In the genomic region with DNA sequence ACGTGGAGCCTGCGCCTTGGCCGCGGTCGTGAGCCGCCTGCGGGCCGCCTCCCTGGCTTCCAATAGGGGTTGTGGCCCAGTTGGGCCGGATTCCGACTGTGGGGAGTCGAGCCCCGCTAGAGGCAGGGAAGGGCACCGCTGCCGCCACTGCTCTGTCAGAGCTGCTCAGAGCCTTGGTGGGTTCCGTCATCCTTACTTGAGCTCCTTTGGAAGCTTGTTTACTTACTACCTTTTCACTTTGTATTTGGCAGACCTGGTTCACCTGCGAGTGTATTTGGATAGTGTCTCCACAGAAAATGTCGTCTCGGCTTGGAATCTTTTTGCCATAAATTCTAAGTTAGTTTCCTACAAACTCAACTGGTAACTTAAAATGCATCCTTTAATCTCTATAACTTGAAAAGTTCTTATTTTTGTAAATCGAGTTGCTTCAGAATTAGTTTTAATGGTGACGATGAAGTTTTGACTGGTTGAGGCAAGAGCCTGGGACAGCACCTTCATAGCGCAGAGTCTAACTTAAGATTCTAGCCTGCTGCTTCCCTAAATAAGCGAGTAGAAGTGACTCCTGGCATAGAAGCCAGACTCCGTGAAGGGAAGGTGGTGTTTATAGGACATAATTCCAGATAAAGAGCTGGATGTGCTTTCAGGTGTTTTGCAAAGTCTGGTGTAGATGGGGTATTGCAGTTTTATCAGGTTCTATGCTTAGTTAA, we compare ENCODE assay signal across 8 cellular contexts. TPM values are rescaled to one million over a fixed set of nuclear protein-coding genes. Genes with fewer than 3 reads are reported as not detected.
DNase-seq lines count a peak whose midpoint lies in the region; ATAC-seq and TF ChIP-seq lines count a peak whose summit lies in the region.

No MANE protein-coding gene starts in this region.

- no peaks in the 10 kb centered on the region for H4K20me1 ChIP-seq in mammary epithelial cell (ENCODE audit: insufficient read depth, low read length)

- H3K4me3 ChIP-seq in MG63 (peak overlapping the region; percentile 77), mammary epithelial cell (replicated peaks in 1 of 3; ENCODE audit: insufficient read depth in 1 of 3, low read depth in 2 of 3, low read length in 3 of 3) (peak overlapping the region; percentile 62 to 98 (median 86)), aorta (ENCODE audit: low read length in 2 of 2) (peak overlapping the region; percentile 69 to 84)

- peak overlapping the region; percentile 81 for H3K27ac ChIP-seq in mammary epithelial cell (ENCODE audit: insufficient read depth, low read depth, low read length)
- peak overlapping the region; percentile 88 for H3K27ac ChIP-seq in aorta (ENCODE audit: low read depth in 1 of 2, low read length in 2 of 2)

- H3K4me2 ChIP-seq in mammary epithelial cell (ENCODE audit: insufficient read depth, low read depth, low read length): peak overlapping the region; percentile 96

- H3K27me3 ChIP-seq in MG63: no peaks in the 10 kb centered on the region
- no peaks in the 10 kb centered on the region for H3K27me3 ChIP-seq in mammary epithelial cell (ENCODE audit: insufficient read depth, low read length)
- H3K27me3 ChIP-seq in aorta (ENCODE audit: control insufficient read depth in 1 of 2, insufficient read depth in 2 of 2, low read length in 1 of 2): no peaks in the 10 kb centered on the region

- DNase-seq in MG63 (no peak), mammary epithelial cell (peak; percentile 12), mesothelial cell of epicardium (ENCODE audit: low spot score in 2 of 2, unreplicated experiment in 2 of 2) (no peak), aorta (no peak), NCI-H510A (lab: John Stamatoyannopoulos, UW) (no peak)
- DNase-seq in NK-92 treated with Interleukin-12 subunit alpha and Interleukin-12 subunit beta, amount 100 ng/mL, for 24 hours (lab: John Stamatoyannopoulos, UW): no peak

- H3K9me3 ChIP-seq in MG63 (no peaks in the 10 kb centered on the region), mammary epithelial cell (replicated peaks; ENCODE audit: insufficient read depth, low read length) (no peaks in the 10 kb centered on the region), aorta (ENCODE audit: control insufficient read depth, low read length) (no peaks in the 10 kb centered on the region)

- peak overlapping the region; percentile 83 for H3K4me3 Mint-ChIP-seq in mesothelial cell of epicardium

- dilution Hi-C loops in mammary epithelial cell (cut with HindIII; ENCODE audit: low sequenced_read_pairs): loop anchor here (5.0 kb wide), 3 partner anchors 41 to 86 kb away; partner anchors contain the start of gene NICN1

- intact Hi-C loops in mammary epithelial cell (cut with micrococcal nuclease): loop anchor here (1.0 to 5.0 kb wide), 3 partner anchors 30 to 203 kb away; partner anchors contain the start of gene APEH
- intact Hi-C loops in aorta (cut with DNase I): loop anchor here in 1 of 2 donors (2.0 kb wide), 1 partner anchor 58 kb away; the partner anchor contains the start of gene TCTA

- in situ Hi-C loops in mammary epithelial cell (cut with MboI; ENCODE audit: low sequenced_read_pairs in 2 of 2): no loop called here

- CTCF ChIA-PET in mammary epithelial cell (lab: Charles Lee; ENCODE audit: low non-redundant PET): no interaction called here

- peak overlapping the region; percentile 93 for H2AFZ ChIP-seq in mammary epithelial cell (ENCODE audit: low read depth, low read length)

- no peaks in the 10 kb centered on the region for H3K27me3 Mint-ChIP-seq in mesothelial cell of epicardium (ENCODE audit: low read depth)

- WGBS in mammary epithelial cell (ENCODE audit: low coverage, missing lambda C conversion rate): 2% methylated on average over 11 of the region's 23 CpGs
- WGBS in aorta, 2 donors: 0 to 1% methylated on average over 23 of the region's 23 CpGs

- H3K9me3 Mint-ChIP-seq in mesothelial cell of epicardium: no peaks in the 10 kb centered on the region

- peak overlapping the region; percentile 97 for H3K27ac Mint-ChIP-seq in mesothelial cell of epicardium

- H3K4me1 ChIP-seq in mammary epithelial cell (ENCODE audit: insufficient read depth, low read length) (peaks cover 25% of the 10 kb centered on the region), aorta (ENCODE audit: control insufficient read depth in 1 of 2, insufficient read depth in 2 of 2, low read length in 2 of 2) (no peaks in the 10 kb centered on the region)

- peak overlapping the region; percentile 91 for H3K9ac ChIP-seq in mammary epithelial cell (ENCODE audit: insufficient read depth, low read length)

- no peaks in the 10 kb centered on the region; the same call in 1 of the 2 replicates for H3K36me3 ChIP-seq in MG63
- no peaks in the 10 kb centered on the region for H3K36me3 ChIP-seq in mammary epithelial cell (ENCODE audit: insufficient read depth, low read length)
- no peaks in the 10 kb centered on the region for H3K36me3 ChIP-seq in aorta (ENCODE audit: control insufficient read depth in 1 of 2, insufficient read depth in 2 of 2, low read length in 1 of 2)

- H3K79me2 ChIP-seq in mammary epithelial cell (ENCODE audit: insufficient read depth, low read length): peaks cover 46% of the 10 kb centered on the region

- ATAC-seq in GM21619 (IDR thresholded peaks at IDR 0.05; ENCODE audit: unreplicated experiment): peak; percentile 18
- ATAC-seq in aorta (ENCODE audit: low FRiP score): no peak

- no peaks in the 10 kb centered on the region for H3K36me3 Mint-ChIP-seq in mesothelial cell of epicardium

- H3K4me1 Mint-ChIP-seq in mesothelial cell of epicardium: peaks cover 31% of the 10 kb centered on the region

- TF ChIP-seq CTCF in GM12872 (IDR thresholded peaks at IDR 0.05; ENCODE audit: insufficient read depth, low read depth, low read length): 0 out of 3 replicates have a peak, but pooled peaks have one; percentile 4
- no peak for TF ChIP-seq CTCF in mammary epithelial cell (conservative IDR thresholded peaks at IDR 0.05 in 1 of 2, IDR thresholded peaks at IDR 0.05 in 1 of 2; ENCODE audit: extremely low read depth in 1 of 2, insufficient read depth in 1 of 2, low read depth in 1 of 2, low read length in 2 of 2)
- TF ChIP-seq CTCF in mesothelial cell of epicardium (IDR thresholded peaks at IDR 0.05; ENCODE audit: unreplicated experiment): no peak

- TSS peak; percentile 44 for BruUV-seq in mammary epithelial cell (replicated peaks; lab: Mats Ljungman, UMichigan)

RNA-seq across cellular contexts. Expression of gene DAG1, which starts 0.8 kb away (rescaled TPM):
- total RNA-seq in MG63 (2014; rRNA removed; shearing (Covaris generic); ENCODE audit: low replicate concordance): 43.5 and 52.3 TPM in 2 replicates
- total RNA-seq in mammary epithelial cell: 100 to 1,000 TPM in 1 of 2 donors, 10 to 100 TPM in 1; 68.9 to 162 TPM
- 51.0 TPM for polyA plus RNA-seq in mammary epithelial cell
- polyA minus RNA-seq in mammary epithelial cell: 151 TPM
- total RNA-seq in mesothelial cell of epicardium: 118 to 128 TPM (median 120 TPM) in 3 replicates
- total RNA-seq in aorta: 10 to 100 TPM; 70.3 to 87.4 TPM
- 10 to 100 TPM; 15.3 to 25.3 TPM for polyA plus RNA-seq in aorta

RNA-seq across cellular contexts. Expression of gene NICN1, which starts 41.7 kb away (rescaled TPM):
- total RNA-seq in MG63 (2014; rRNA removed; shearing (Covaris generic); ENCODE audit: low replicate concordance): 13.9 and 19.9 TPM in 2 replicates
- total RNA-seq in mammary epithelial cell (10 to 100 TPM in 1 of 2 donors, 1 to 10 TPM in 1; 7.3 to 12.5 TPM), mesothelial cell of epicardium (29.3 to 34.4 TPM (median 31.9 TPM) in 3 replicates), aorta (10 to 100 TPM; 10.7 to 25.6 TPM)
- polyA plus RNA-seq in mammary epithelial cell (7.3 TPM), aorta (10 to 100 TPM in 1 of 2 donors, 1 to 10 TPM in 1; 5.5 to 23.4 TPM)
- polyA minus RNA-seq in mammary epithelial cell: 2.1 TPM

RNA-seq across cellular contexts. Expression of gene AMT, which starts 48.6 kb away (rescaled TPM):
- 1.2 TPM in 1 of 2 replicates, not detected in the other for total RNA-seq in MG63 (2014; rRNA removed; shearing (Covaris generic); ENCODE audit: low replicate concordance)
- total RNA-seq in mammary epithelial cell (1 to 10 TPM; 1.2 to 3.8 TPM), mesothelial cell of epicardium (30.3 to 33.4 TPM (median 33.0 TPM) in 3 replicates), aorta (10 to 100 TPM in 1 of 2 donors, 1 to 10 TPM in 1; 3.6 to 11.3 TPM)
- polyA plus RNA-seq in mammary epithelial cell (1.7 TPM), aorta (10 to 100 TPM; 12.6 to 70.8 TPM)
- polyA minus RNA-seq in mammary epithelial cell: not detected

RNA-seq across cellular contexts. Expression of gene TCTA, which starts 58.6 kb away (rescaled TPM):
- total RNA-seq in MG63 (2014; rRNA removed; shearing (Covaris generic); ENCODE audit: low replicate concordance): 22.3 and 22.6 TPM in 2 replicates
- total RNA-seq in mammary epithelial cell: 10 to 100 TPM; 17.3 to 21.7 TPM
- polyA plus RNA-seq in mammary epithelial cell: 29.2 TPM
- polyA minus RNA-seq in mammary epithelial cell: 30.4 TPM
- total RNA-seq in mesothelial cell of epicardium: 13.7 to 15.8 TPM (median 13.9 TPM) in 3 replicates
- total RNA-seq in aorta: 10 to 100 TPM; 23.8 to 27.2 TPM
- 10 to 100 TPM; 24.8 to 27.3 TPM for polyA plus RNA-seq in aorta

RNA-seq across cellular contexts. Expression of gene RHOA, which starts 59.1 kb away (rescaled TPM):
- total RNA-seq in MG63 (2014; rRNA removed; shearing (Covaris generic); ENCODE audit: low replicate concordance): 495 and 617 TPM in 2 replicates
- total RNA-seq in mammary epithelial cell (100 to 1,000 TPM; 406 to 421 TPM), mesothelial cell of epicardium (248 to 261 TPM (median 250 TPM) in 3 replicates), aorta (100 to 1,000 TPM; 465 to 552 TPM)
- polyA plus RNA-seq in mammary epithelial cell (486 TPM), aorta (100 to 1,000 TPM; 367 to 580 TPM)
- polyA minus RNA-seq in mammary epithelial cell: 1,295 TPM
